Comparison of ENCODE assay signal across 22 cellular contexts in the genomic region with DNA sequence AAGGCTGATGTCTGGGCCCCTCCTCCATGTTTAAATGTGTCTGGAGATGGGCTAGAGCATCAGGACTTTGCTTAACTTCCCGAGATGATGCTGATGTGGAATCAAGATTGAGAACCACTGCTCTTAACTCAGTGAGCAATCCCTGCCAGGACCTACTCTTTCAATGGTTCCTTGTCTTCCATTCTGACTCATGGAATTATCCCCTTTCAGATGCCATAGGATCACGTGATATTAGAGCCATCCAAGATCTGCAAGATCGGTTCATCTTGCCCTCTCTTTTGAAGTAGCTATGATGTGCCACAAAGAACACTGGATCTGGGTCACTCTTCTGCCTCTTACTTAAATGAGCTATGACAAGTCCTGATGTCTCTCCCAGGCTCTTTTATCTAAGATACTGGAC.
"Had no signal": no experiment of that assay in that cellular context is flagged by ENCODE, and none has a peak within 500 bp of the region (broad histone marks: within the 10 kb centered on the region; RNA-seq: fewer than 3 reads in every experiment).

No MANE protein-coding gene starts in this region.

- H3K9me3 ChIP-seq: SJCRH30 had no signal

- H3K36me3 ChIP-seq: SJCRH30 had no signal

- H3K9ac ChIP-seq: KMS-11 had no signal

- H3K4me2 ChIP-seq: KMS-11 had no signal

- ATAC-seq: Panc1, PC-3, Right ventricle myocardium inferior, SK-N-SH treated with all-trans-retinoic acid at 6 μM for 48 hours had no signal

- H3K4me3 ChIP-seq: SJCRH30 had no signal

- H3K27ac ChIP-seq: HL-60, KMS-11, SJCRH30 had no signal

- H3K4me1 ChIP-seq: SJCRH30 had no signal

- DNase-seq: IMR-90, Kasumi-1, MM.1S, NCI-H1092 treated with DMSO at 0.1 percent for 48 hours, NCI-H1436, NCI-H187, NCI-H2029, NCI-H2081 treated with DMSO at 0.1 percent for 48 hours, NCI-H2171, NCI-H226, NCI-H510A, NCI-H524 treated with DMSO at 0.1 percent for 48 hours, NCI-H69, NCI-H774, PC-3, SHP77 treated with DMSO at 0.1 percent for 48 hours, SJCRH30 had no signal

- H3K27me3 ChIP-seq: SJCRH30 had no signal
